In genomic region chr1:18962121-18962721, GRCh38 we compare ENCODE assay signal across 1 cellular context.
TF ChIP-seq lines count a peak whose summit lies in the region.

No MANE protein-coding gene starts in this region.

TF ChIP-seq in HepG2, 621 proteins besides CTCF, POLR2A, EP300 and RAD21:
- TF ChIP-seq BHLHE40 (IDR thresholded peaks at IDR 0.05; ENCODE audit: low read length): 0 out of 2 replicates have a peak, but pooled peaks have one; percentile 22
- no peak for TF ChIP-seq THAP11 (CRISPR knock-in tag; IDR thresholded peaks at IDR 0.05)
- TF ChIP-seq SMARCE1 (IDR thresholded peaks at IDR 0.05; ENCODE audit: borderline replicate concordance): no peak
- no peak for TF ChIP-seq RBM39 (IDR thresholded peaks at IDR 0.05; ENCODE audit: low read depth, low read length, poor library complexity, severe bottlenecking)
- TF ChIP-seq ZNF550 (CRISPR knock-in tag; IDR thresholded peaks at IDR 0.05; ENCODE audit: borderline replicate concordance): no peak
